In genomic region chr10:29604291-29604825, GRCh38 we compare ENCODE assay signal across 21 cellular contexts.
"Had no signal": no experiment of that assay in that cellular context is flagged by ENCODE, and none has a peak within 500 bp of the region (broad histone marks: within the 10 kb centered on the region; RNA-seq: fewer than 3 reads in every experiment).

No MANE protein-coding gene starts in this region.

- H3K27me3 ChIP-seq: esophagus muscularis mucosa, gastroesophageal sphincter, left lung, neural progenitor cell, pancreas, thyroid gland, upper lobe of right lung had no signal

- H3K4me3 Mint-ChIP-seq: effector memory CD8-positive, alpha-beta T cell; immature natural killer cell; memory B cell; mesothelial cell of epicardium; natural killer cell treated with Interleukin-12 subunit alpha and Interleukin-12 subunit beta and Interleukin-15 and Interleukin-18, amount 100 ng/mL, for 72 hours; neural progenitor cell had no signal

- H3K9me3 Mint-ChIP-seq: effector memory CD8-positive, alpha-beta T cell; immature natural killer cell; memory B cell; mesothelial cell of epicardium; natural killer cell treated with Interleukin-12 subunit alpha and Interleukin-12 subunit beta and Interleukin-15 and Interleukin-18, amount 100 ng/mL, for 72 hours had no signal

- H3K27ac ChIP-seq: left lung, lower lobe of right lung, neural progenitor cell, pancreas, prostate gland, thyroid gland, upper lobe of right lung had no signal

- H3K27me3 Mint-ChIP-seq: effector memory CD8-positive, alpha-beta T cell; memory B cell; natural killer cell treated with Interleukin-12 subunit alpha and Interleukin-12 subunit beta and Interleukin-15 and Interleukin-18, amount 100 ng/mL, for 72 hours had no signal

- DNase-seq: effector memory CD8-positive, alpha-beta T cell; glutamatergic neuron; immature natural killer cell; left lung; lower lobe of right lung; occipital lobe; pancreas; retina; small intestine; stimulated activated CD4-positive, alpha-beta T cell treated with anti-CD3 and anti-CD28 coated beads, Interleukin-12 subunit alpha, Interleukin-12 subunit beta, amount 100 ng/mL, for 4 hours; stimulated activated naive CD4-positive, alpha-beta T cell; thyroid gland; upper lobe of right lung had no signal

- ATAC-seq: effector memory CD8-positive, alpha-beta T cell; gastroesophageal sphincter; left lung; lower lobe of right lung; natural killer cell treated with Interleukin-12 subunit alpha and Interleukin-12 subunit beta and Interleukin-15 and Interleukin-18, amount 100 ng/mL, for 72 hours; pancreas; sciatic nerve; upper lobe of right lung had no signal

- H3K36me3 ChIP-seq: lower lobe of right lung, neural progenitor cell, pancreas, prostate gland, thyroid gland, upper lobe of right lung had no signal

- H3K27ac Mint-ChIP-seq: effector memory CD8-positive, alpha-beta T cell; immature natural killer cell; memory B cell; natural killer cell treated with Interleukin-12 subunit alpha and Interleukin-12 subunit beta and Interleukin-15 and Interleukin-18, amount 100 ng/mL, for 72 hours; neural progenitor cell had no signal

- H3K4me1 Mint-ChIP-seq: memory B cell had no signal

- H3K4me3 ChIP-seq: esophagus muscularis mucosa, gastroesophageal sphincter, left lung, lower lobe of right lung, neural progenitor cell, pancreas, prostate gland, thyroid gland, upper lobe of right lung had no signal

- H3K9me3 ChIP-seq: esophagus muscularis mucosa, gastroesophageal sphincter, lower lobe of right lung, pancreas, prostate gland, thyroid gland, upper lobe of right lung had no signal

- H3K4me1 ChIP-seq: lower lobe of right lung, pancreas, prostate gland, upper lobe of right lung had no signal

- H3K36me3 Mint-ChIP-seq: immature natural killer cell; memory B cell; natural killer cell treated with Interleukin-12 subunit alpha and Interleukin-12 subunit beta and Interleukin-15 and Interleukin-18, amount 100 ng/mL, for 72 hours; neural progenitor cell had no signal
